ENCODE assay signal across 11 cellular contexts in the genomic region with DNA sequence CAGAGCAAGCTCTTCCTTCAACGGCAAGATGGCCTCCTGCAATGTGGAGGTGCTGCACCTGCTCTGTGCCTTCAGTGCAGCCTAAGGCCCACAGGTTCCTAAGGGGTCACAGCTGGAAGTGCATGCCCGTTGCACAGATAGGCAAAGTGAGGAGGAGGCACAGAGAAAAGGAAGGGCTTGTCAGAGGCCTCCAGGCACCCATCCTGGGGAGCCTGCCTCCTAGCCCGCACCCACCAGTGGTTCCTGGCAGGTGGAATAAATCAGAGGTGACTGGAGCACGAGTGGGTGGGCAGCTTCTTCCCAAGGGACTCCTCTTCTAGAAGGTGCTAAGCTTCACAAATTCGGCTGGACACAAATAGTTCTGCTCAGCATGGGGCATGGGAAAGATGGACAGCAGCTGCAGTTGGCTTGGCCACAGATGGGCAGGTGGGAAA. TPM values are rescaled to one million over a fixed set of nuclear protein-coding genes. Genes with fewer than 3 reads are reported as not detected.
DNase-seq lines count a peak whose midpoint lies in the region; ATAC-seq and TF ChIP-seq lines count a peak whose summit lies in the region.
"Had no signal": no experiment of that assay in that cellular context is flagged by ENCODE, and none has a peak within 500 bp of the region (broad histone marks: within the 10 kb centered on the region; RNA-seq: fewer than 3 reads in every experiment).

No MANE protein-coding gene starts in this region.

- H3K27me3 Mint-ChIP-seq in activated CD4-positive, alpha-beta T cell treated with anti-CD3 and anti-CD28 coated beads, Interleukin-2, amount 10 ng/mL, durations not matched to agents 7 days and 5 days, result no peaks in the 10 kb centered on the region
- H3K27me3 Mint-ChIP-seq in T-helper 17 cell, result no peaks in the 10 kb centered on the region

- POLR2A ChIA-PET in activated CD4-positive, alpha-beta T cell treated with anti-CD3 and anti-CD28 coated beads, Interleukin-2, amount 10 ng/mL, durations not matched to agents 7 days and 5 days (lab: Charles Lee), result no interaction called here

- no peak overlapping the region for H3K4me3 ChIP-seq in left lung
- no peak overlapping the region for H3K4me3 ChIP-seq in spleen

- no peak for TF ChIP-seq POLR2A in spleen (IDR thresholded peaks at IDR 0.05)

- H3K9me3 ChIP-seq in T-helper 17 cell (ENCODE audit: control insufficient read depth, low read length, poor library complexity, severe bottlenecking) (no peaks in the 10 kb centered on the region), left lung (no peaks in the 10 kb centered on the region), spleen (no peaks in the 10 kb centered on the region)

- H3K4me1 ChIP-seq in left lung (peaks cover 74 to 100% of the 10 kb centered on the region in 2 donors), spleen (peaks cover 34 to 93% (median 69%) of the 10 kb centered on the region in 6 donors)

- H3K36me3 ChIP-seq in left lung, result peaks cover 0 to 39% of the 10 kb centered on the region in 2 donors
- peaks cover 0 to 8% (median 0%) of the 10 kb centered on the region in 6 donors for H3K36me3 ChIP-seq in spleen

- ATAC-seq in T-helper 17 cell (no peak), left lung (no peak), HG02840 (IDR thresholded peaks at IDR 0.05; ENCODE audit: low FRiP score, unreplicated experiment) (no peak), GM21717 (IDR thresholded peaks at IDR 0.05; ENCODE audit: unreplicated experiment) (no peak)

- no peaks in the 10 kb centered on the region for H3K9me3 Mint-ChIP-seq in activated CD4-positive, alpha-beta T cell treated with anti-CD3 and anti-CD28 coated beads, Interleukin-2, amount 10 ng/mL, durations not matched to agents 7 days and 5 days

- no peak for TF ChIP-seq CTCF in left lung (IDR thresholded peaks at IDR 0.05)
- TF ChIP-seq CTCF in spleen (IDR thresholded peaks at IDR 0.05 in 8 of 11, conservative IDR thresholded peaks at IDR 0.05 in 3 of 11), result no peak

- H3K36me3 Mint-ChIP-seq in activated CD4-positive, alpha-beta T cell treated with anti-CD3 and anti-CD28 coated beads, Interleukin-2, amount 10 ng/mL, durations not matched to agents 7 days and 5 days (ENCODE audit: low read depth), result peaks cover 20% of the 10 kb centered on the region
- no peaks in the 10 kb centered on the region for H3K36me3 Mint-ChIP-seq in T-helper 17 cell (ENCODE audit: low read depth)

- 76 to 83% (median 80%) methylated on average over 5 of the region's 5 CpGs for WGBS in spleen, 5 donors

- DNase-seq in activated CD4-positive, alpha-beta T cell treated with anti-CD3 and anti-CD28 coated beads, Interleukin-2, amount 10 ng/mL, durations not matched to agents 7 days and 5 days, result no peak
- no peak for DNase-seq in activated CD4-positive, alpha-beta T cell treated with anti-CD3 and anti-CD28 coated beads, Interleukin-2, amount 50 U/mL, for 48 hours
- DNase-seq in T-helper 17 cell, result no peak
- DNase-seq in left lung, result no peak
- no peak for DNase-seq in spleen
- no peak for DNase-seq in foreskin melanocyte
- DNase-seq: activated T-cell treated with anti-CD3 and anti-CD28 coated beads for 4 hours, DMS153, NCI-H524 had no signal

- H3K27ac Mint-ChIP-seq in activated CD4-positive, alpha-beta T cell treated with anti-CD3 and anti-CD28 coated beads, Interleukin-2, amount 10 ng/mL, durations not matched to agents 7 days and 5 days, result peak overlapping the region; percentile 87
- H3K27ac Mint-ChIP-seq in T-helper 17 cell, result peak overlapping the region; percentile 89

- CTCF ChIA-PET in activated CD4-positive, alpha-beta T cell treated with anti-CD3 and anti-CD28 coated beads, Interleukin-2, amount 10 ng/mL, durations not matched to agents 7 days and 5 days (lab: Charles Lee), result interaction anchor here (1.0 to 2.0 kb wide), 9 partner anchors 9 to 208 kb away, joined by 3 to 8 read pairs (median 4); partner anchors contain the start of gene TOR2A

- no peak overlapping the region for H3K4me3 Mint-ChIP-seq in activated CD4-positive, alpha-beta T cell treated with anti-CD3 and anti-CD28 coated beads, Interleukin-2, amount 10 ng/mL, durations not matched to agents 7 days and 5 days
- H3K4me3 Mint-ChIP-seq in T-helper 17 cell, result no peak overlapping the region

- H3K27ac ChIP-seq in left lung (peak overlapping the region; percentile 80 to 90), spleen (peak overlapping the region in 5 of 8 donors; percentile 69 to 80 (median 78))

- H3K27me3 ChIP-seq in left lung, result no peaks in the 10 kb centered on the region
- H3K27me3 ChIP-seq in spleen (replicated peaks in 1 of 7), result no peaks in the 10 kb centered on the region

- intact Hi-C loops in left lung (cut with DNase I), result no loop called here
- intact Hi-C loops in spleen (cut with DNase I; ENCODE audit: low total_unique reads), result no loop called here

- H3K4me1 Mint-ChIP-seq in activated CD4-positive, alpha-beta T cell treated with anti-CD3 and anti-CD28 coated beads, Interleukin-2, amount 10 ng/mL, durations not matched to agents 7 days and 5 days, result peaks cover 84% of the 10 kb centered on the region
- peaks cover 58% of the 10 kb centered on the region for H3K4me1 Mint-ChIP-seq in T-helper 17 cell

RNA-seq across cellular contexts. Expression of gene STXBP1, which starts 52.8 kb away (rescaled TPM):
- total RNA-seq in activated CD4-positive, alpha-beta T cell treated with anti-CD3 and anti-CD28 coated beads, Interleukin-2, amount 10 ng/mL, durations not matched to agents 7 days and 5 days, result 10 to 100 TPM; 12.1 to 17.7 TPM
- total RNA-seq in T-helper 17 cell (1 to 10 TPM; 6.3 to 8.4 TPM), left lung (10 to 100 TPM; 63.0 to 76.7 TPM), spleen (10 to 100 TPM; 26.0 to 75.7 (median 38.5) TPM)
- polyA plus RNA-seq in spleen, result 1 to 10 TPM; 4.3 to 7.6 (median 6.0) TPM
